14 cellular contexts compared by ENCODE assay signal in the genomic region with DNA sequence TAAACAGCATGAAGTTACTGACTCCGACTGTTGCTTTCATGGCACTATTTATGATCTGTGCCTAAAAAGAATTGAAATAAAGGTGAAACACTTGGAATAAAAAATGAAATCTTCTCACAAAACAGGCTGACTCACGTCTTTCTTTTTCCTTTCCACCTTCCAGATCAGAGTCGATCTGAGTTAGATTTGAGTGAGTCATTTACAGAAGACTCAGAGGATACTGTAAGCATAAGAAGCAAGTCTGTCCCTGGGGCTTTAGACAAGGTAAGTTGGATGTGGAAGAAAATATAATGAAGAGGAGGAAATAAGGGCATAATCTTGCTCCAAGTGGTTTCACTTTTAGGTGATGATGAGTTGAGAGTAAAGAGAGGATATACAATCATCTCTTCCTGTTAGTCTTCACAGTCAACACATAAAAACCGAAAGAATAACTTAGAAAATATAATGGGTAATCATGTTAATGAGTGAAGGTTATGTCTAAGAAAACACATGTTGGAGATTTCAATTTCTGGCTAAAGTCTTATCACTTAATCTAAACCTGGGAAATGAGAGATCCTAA.
DNase-seq lines count a peak whose midpoint lies in the region; ATAC-seq and TF ChIP-seq lines count a peak whose summit lies in the region.
"Had no signal": no experiment of that assay in that cellular context is flagged by ENCODE, and none has a peak within 500 bp of the region (broad histone marks: within the 10 kb centered on the region; RNA-seq: fewer than 3 reads in every experiment).

No MANE protein-coding gene starts in this region.

- no peak overlapping the region for H3K9ac ChIP-seq in fibroblast of lung (ENCODE audit: insufficient read depth, low read length)

- no peaks in the 10 kb centered on the region for H3K4me1 ChIP-seq in fibroblast of lung (ENCODE audit: control insufficient read depth, extremely low read depth, insufficient read depth, low read length)
- H3K4me1 ChIP-seq: right lobe of liver had no signal

- no peaks in the 10 kb centered on the region for H3K27me3 ChIP-seq in fibroblast of lung (ENCODE audit: control insufficient read depth, insufficient read depth, low read length)
- H3K27me3 ChIP-seq: right lobe of liver had no signal

- peak; percentile 43 for DNase-seq in A172 (ENCODE audit: low spot score)
- peak; percentile 22 for DNase-seq in RWPE1 (ENCODE audit: low spot score)
- DNase-seq in fibroblast of lung (ENCODE audit: low read depth in 2 of 2), result peak; percentile 11 to 66
- DNase-seq in UCSD-AML1 (lab: John Stamatoyannopoulos, UW; ENCODE audit: unreplicated experiment), result no peak
- no peak for DNase-seq in SKM-1 treated with dmso at 0.1 percent for 144 hours (lab: John Stamatoyannopoulos, UW; ENCODE audit: unreplicated experiment)
- no peak for DNase-seq in NCI-H526 (lab: John Stamatoyannopoulos, UW)
- DNase-seq in NCI-H2107 (lab: John Stamatoyannopoulos, UW), result no peak
- DNase-seq: activated CD4-positive, alpha-beta T cell treated with anti-CD3 and anti-CD28 coated beads, Interleukin-2, amount 50 U/mL, for 48 hours; activated naive CD4-positive, alpha-beta T cell treated with Interleukin-2 at 50 U/mL for 16 hours; AML-193; EL; NCI-H187; right lobe of liver had no signal

- H3K27ac ChIP-seq in RWPE1, result no peak overlapping the region
- H3K27ac ChIP-seq in fibroblast of lung (ENCODE audit: insufficient read depth, low read length), result no peak overlapping the region
- H3K27ac ChIP-seq: right lobe of liver had no signal

- no peaks in the 10 kb centered on the region for H4K20me1 ChIP-seq in fibroblast of lung (ENCODE audit: control insufficient read depth, extremely low read depth, insufficient read depth, low read length)

- CTCF ChIA-PET in RWPE1 (lab: Yijun Ruan, JAX), result no interaction called here

- no peaks in the 10 kb centered on the region for H3K36me3 ChIP-seq in fibroblast of lung (ENCODE audit: control insufficient read depth, insufficient read depth, low read length)
- H3K36me3 ChIP-seq: right lobe of liver had no signal

- no peaks in the 10 kb centered on the region for H3K79me2 ChIP-seq in fibroblast of lung (ENCODE audit: control insufficient read depth, insufficient read depth, low read length)

- no peak overlapping the region for H2AFZ ChIP-seq in fibroblast of lung (ENCODE audit: low read length)

- no peak for TF ChIP-seq CTCF in RWPE1 (conservative IDR thresholded peaks at IDR 0.05; ENCODE audit: low read depth)
- no peak for TF ChIP-seq CTCF in fibroblast of lung (conservative IDR thresholded peaks at IDR 0.05 in 1 of 2, IDR thresholded peaks at IDR 0.05 in 1 of 2; ENCODE audit: low read depth in 1 of 2, low read length in 2 of 2)

- no peak overlapping the region for H3K4me2 ChIP-seq in fibroblast of lung (ENCODE audit: extremely low read depth, insufficient read depth, low read length)

- H3K9me3 ChIP-seq in fibroblast of lung (ENCODE audit: control insufficient read depth, insufficient read depth, low read depth, low read length), result no peaks in the 10 kb centered on the region
- H3K9me3 ChIP-seq: right lobe of liver had no signal

- peak overlapping the region in 1 of 4 experiments; percentile 12 for H3K4me3 ChIP-seq in fibroblast of lung (replicated peaks in 1 of 4; ENCODE audit: control extremely low read depth in 1 of 4, insufficient read depth in 1 of 4, low read depth in 3 of 4, low read length in 4 of 4)
- H3K4me3 ChIP-seq: right lobe of liver had no signal

- ATAC-seq in GM19324 (IDR thresholded peaks at IDR 0.05; ENCODE audit: low FRiP score, unreplicated experiment), result peak; percentile 53
- ATAC-seq: right lobe of liver had no signal

- POLR2A ChIA-PET in RWPE1 (lab: Yijun Ruan, JAX; ENCODE audit: low non-redundant PET), result no interaction called here

Comparison
In these comparisons a context has a peak if more than half of its experiments do, and no peak if none do; other contexts are left out.
1. DNase-seq: peak in A172 (single experiment), RWPE1 (single experiment) and fibroblast of lung (2 of 2); none in UCSD-AML1 (single experiment), SKM-1 treated with dmso at 0.1 percent for 144 hours (single experiment), NCI-H526 (0 of 2) and NCI-H2107 (single experiment).